Comparison of ENCODE assay signal across 11 cellular contexts in the genomic region with DNA sequence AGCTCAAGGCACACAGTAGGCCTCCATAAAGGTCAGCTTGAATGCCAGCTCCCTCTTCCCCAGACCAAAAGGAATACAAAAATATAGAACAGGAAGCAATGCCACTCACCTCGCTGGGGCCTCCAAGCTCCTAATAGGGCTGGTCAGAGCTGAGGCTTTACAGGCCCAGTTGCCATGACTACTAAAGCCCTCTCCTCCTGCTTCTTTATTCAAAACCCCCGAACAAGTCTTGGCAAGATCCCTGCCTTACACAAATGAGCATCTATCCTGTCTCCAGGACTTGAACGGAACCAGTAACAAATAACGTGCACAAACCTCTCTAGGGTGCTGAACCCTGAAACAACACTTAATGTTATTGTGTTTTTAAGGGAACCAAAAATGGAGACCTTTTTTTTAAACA.
A peak's percentile ranks its signal among the peaks of the same experiment; 100 is the strongest.
DNase-seq lines count a peak whose midpoint lies in the region; ATAC-seq, FAIRE-seq and TF ChIP-seq lines count a peak whose summit lies in the region.
"Had no signal": no experiment of that assay in that cellular context is flagged by ENCODE, and none has a peak within 500 bp of the region (broad histone marks: within the 10 kb centered on the region; RNA-seq: fewer than 3 reads in every experiment).

No MANE protein-coding gene starts in this region.

- H3K9me3 ChIP-seq in heart left ventricle (no peaks in the 10 kb centered on the region), adrenal gland (replicated peaks in 1 of 3) (no peaks in the 10 kb centered on the region), keratinocyte (ENCODE audit: control insufficient read depth, low read depth, low read length) (no peaks in the 10 kb centered on the region)
- H3K9me3 ChIP-seq: neutrophil had no signal

- peak; percentile 15 for ATAC-seq in Right ventricle myocardium inferior
- no peak for ATAC-seq in heart left ventricle
- no peak for ATAC-seq in HG03108 (IDR thresholded peaks at IDR 0.05; ENCODE audit: unreplicated experiment)

- no peaks in the 10 kb centered on the region for H3K79me2 ChIP-seq in keratinocyte (ENCODE audit: control insufficient read depth, insufficient read depth, low read length)

- no peaks in the 10 kb centered on the region for H3K27me3 ChIP-seq in heart left ventricle
- no peaks in the 10 kb centered on the region for H3K27me3 ChIP-seq in adrenal gland
- H3K27me3 ChIP-seq in keratinocyte (ENCODE audit: control insufficient read depth, extremely low read depth, insufficient read depth, low read length), result no peaks in the 10 kb centered on the region
- H3K27me3 ChIP-seq: neutrophil had no signal

- intact Hi-C loops in Right ventricle myocardium inferior (cut with DNase I) (no loop called here), heart left ventricle (cut with DNase I) (loop anchor here in 1 of 10 donors (10.0 kb wide), 1 partner anchor 227 kb away; no protein-coding TSS in a partner anchor), adrenal gland (cut with DNase I) (no loop called here)

- no peak for FAIRE-seq in keratinocyte (lab: Jason Lieb, UNC)

- TF ChIP-seq POLR2A in heart left ventricle (IDR thresholded peaks at IDR 0.05) (no peak), adrenal gland (IDR thresholded peaks at IDR 0.05) (no peak)

- peaks cover 0 to 38% (median 14%) of the 10 kb centered on the region in 12 donors for H3K4me1 ChIP-seq in heart left ventricle
- peaks cover 35 to 52% of the 10 kb centered on the region in 2 donors for H3K4me1 ChIP-seq in adrenal gland (replicated peaks in 1 of 2)
- peaks cover 15% of the 10 kb centered on the region for H3K4me1 ChIP-seq in keratinocyte (ENCODE audit: control insufficient read depth, extremely low read depth, insufficient read depth, low read length)

- H3K9ac ChIP-seq in keratinocyte (ENCODE audit: control insufficient read depth, extremely low read depth, insufficient read depth, low read length), result no peak overlapping the region

- H3K4me1 Mint-ChIP-seq in type B pancreatic cell (ENCODE audit: unreplicated experiment), result peaks cover 34% of the 10 kb centered on the region
- H3K4me1 Mint-ChIP-seq: activated CD4-positive, alpha-beta T cell treated with anti-CD3 and anti-CD28 coated beads, Interleukin-2, amount 10 ng/mL, durations not matched to agents 24 days and 14 days; IgD-negative memory B cell had no signal

- dilution Hi-C loops in keratinocyte (cut with MboI; ENCODE audit: extremely low pct_ligation_motif_present, low sequenced_read_pairs), result no loop called here

- TF ChIP-seq CTCF in heart left ventricle (IDR thresholded peaks at IDR 0.05), result no peak
- TF ChIP-seq CTCF in adrenal gland (IDR thresholded peaks at IDR 0.05), result no peak
- TF ChIP-seq CTCF in keratinocyte (optimal IDR thresholded peaks at IDR 0.05 in 1 of 3, IDR thresholded peaks at IDR 0.05 in 1 of 3, conservative IDR thresholded peaks at IDR 0.05 in 1 of 3; ENCODE audit: extremely low read depth in 1 of 3, insufficient read depth in 2 of 3, low read length in 3 of 3), result no peak
- TF ChIP-seq CTCF in type B pancreatic cell (conservative IDR thresholded peaks at IDR 0.05), result no peak

- no peak overlapping the region for H2AFZ ChIP-seq in keratinocyte (ENCODE audit: control insufficient read depth, low read length)

- peak overlapping the region; percentile 77 for H3K27ac Mint-ChIP-seq in type B pancreatic cell
- H3K27ac Mint-ChIP-seq: activated CD4-positive, alpha-beta T cell treated with anti-CD3 and anti-CD28 coated beads, Interleukin-2, amount 10 ng/mL, durations not matched to agents 24 days and 14 days; IgD-negative memory B cell had no signal

- peak overlapping the region; percentile 14 for H3K4me2 ChIP-seq in keratinocyte (ENCODE audit: control insufficient read depth, extremely low read depth, insufficient read depth, low read depth, low read length)

- no peaks in the 10 kb centered on the region for H3K9me1 ChIP-seq in keratinocyte (ENCODE audit: control insufficient read depth, extremely low read depth, insufficient read depth, low read length)

- H3K4me3 ChIP-seq in heart left ventricle (no peak overlapping the region), adrenal gland (no peak overlapping the region), keratinocyte (ENCODE audit: control insufficient read depth in 2 of 3, extremely low read depth in 1 of 3, insufficient read depth in 2 of 3, low read depth in 1 of 3, low read length in 3 of 3) (no peak overlapping the region)

- H3K27ac ChIP-seq in heart left ventricle (peak overlapping the region in 2 of 12 donors; percentile 33 to 42), adrenal gland (peak overlapping the region in 4 of 5 donors; percentile 9 to 74 (median 55)), keratinocyte (ENCODE audit: control insufficient read depth, insufficient read depth, low read length) (no peak overlapping the region)
- H3K27ac ChIP-seq: neutrophil had no signal

- peaks cover 4% of the 10 kb centered on the region for H4K20me1 ChIP-seq in keratinocyte (ENCODE audit: control insufficient read depth, extremely low read depth, insufficient read depth, low read length)

- WGBS in heart left ventricle, 4 donors, result 78 to 92% (median 85%) methylated on average over 4 of the region's 4 CpGs
- 75 to 94% (median 84%) methylated on average over 4 of the region's 4 CpGs for WGBS in adrenal gland, 4 donors

- DNase-seq in Right ventricle myocardium inferior (ENCODE audit: missing footprints) (no peak), heart left ventricle (no peak), adrenal gland (no peak), keratinocyte (ENCODE audit: low read depth, low spot score) (no peak), type B pancreatic cell (ENCODE audit: extremely low spot score, unreplicated experiment) (no peak), NCI-H2196 treated with DMSO at 0.1 percent for 48 hours (lab: John Stamatoyannopoulos, UW; ENCODE audit: unreplicated experiment) (no peak), mucosa of gallbladder (ENCODE audit: low spot score) (no peak)
- DNase-seq: activated CD4-positive, alpha-beta T cell treated with anti-CD3 and anti-CD28 coated beads, Interleukin-2, amount 10 ng/mL, durations not matched to agents 24 days and 14 days had no signal

- peak overlapping the region; percentile 67 for H3K4me3 Mint-ChIP-seq in type B pancreatic cell
- H3K4me3 Mint-ChIP-seq: activated CD4-positive, alpha-beta T cell treated with anti-CD3 and anti-CD28 coated beads, Interleukin-2, amount 10 ng/mL, durations not matched to agents 24 days and 14 days had no signal

- H3K36me3 Mint-ChIP-seq in type B pancreatic cell, result peaks cover 3% of the 10 kb centered on the region

- no peaks in the 10 kb centered on the region for H3K9me3 Mint-ChIP-seq in type B pancreatic cell
- H3K9me3 Mint-ChIP-seq: activated CD4-positive, alpha-beta T cell treated with anti-CD3 and anti-CD28 coated beads, Interleukin-2, amount 10 ng/mL, durations not matched to agents 24 days and 14 days; IgD-negative memory B cell had no signal

- H3K36me3 ChIP-seq in heart left ventricle (no peaks in the 10 kb centered on the region), adrenal gland (replicated peaks in 1 of 2) (no peaks in the 10 kb centered on the region), keratinocyte (ENCODE audit: control insufficient read depth in 2 of 2, extremely low read depth in 1 of 2, insufficient read depth in 2 of 2, low read length in 2 of 2) (no peaks in the 10 kb centered on the region)
- H3K36me3 ChIP-seq: neutrophil had no signal

- H3K27me3 Mint-ChIP-seq in type B pancreatic cell, result no peaks in the 10 kb centered on the region
- H3K27me3 Mint-ChIP-seq: activated CD4-positive, alpha-beta T cell treated with anti-CD3 and anti-CD28 coated beads, Interleukin-2, amount 10 ng/mL, durations not matched to agents 24 days and 14 days; IgD-negative memory B cell had no signal
